In the genomic region with DNA sequence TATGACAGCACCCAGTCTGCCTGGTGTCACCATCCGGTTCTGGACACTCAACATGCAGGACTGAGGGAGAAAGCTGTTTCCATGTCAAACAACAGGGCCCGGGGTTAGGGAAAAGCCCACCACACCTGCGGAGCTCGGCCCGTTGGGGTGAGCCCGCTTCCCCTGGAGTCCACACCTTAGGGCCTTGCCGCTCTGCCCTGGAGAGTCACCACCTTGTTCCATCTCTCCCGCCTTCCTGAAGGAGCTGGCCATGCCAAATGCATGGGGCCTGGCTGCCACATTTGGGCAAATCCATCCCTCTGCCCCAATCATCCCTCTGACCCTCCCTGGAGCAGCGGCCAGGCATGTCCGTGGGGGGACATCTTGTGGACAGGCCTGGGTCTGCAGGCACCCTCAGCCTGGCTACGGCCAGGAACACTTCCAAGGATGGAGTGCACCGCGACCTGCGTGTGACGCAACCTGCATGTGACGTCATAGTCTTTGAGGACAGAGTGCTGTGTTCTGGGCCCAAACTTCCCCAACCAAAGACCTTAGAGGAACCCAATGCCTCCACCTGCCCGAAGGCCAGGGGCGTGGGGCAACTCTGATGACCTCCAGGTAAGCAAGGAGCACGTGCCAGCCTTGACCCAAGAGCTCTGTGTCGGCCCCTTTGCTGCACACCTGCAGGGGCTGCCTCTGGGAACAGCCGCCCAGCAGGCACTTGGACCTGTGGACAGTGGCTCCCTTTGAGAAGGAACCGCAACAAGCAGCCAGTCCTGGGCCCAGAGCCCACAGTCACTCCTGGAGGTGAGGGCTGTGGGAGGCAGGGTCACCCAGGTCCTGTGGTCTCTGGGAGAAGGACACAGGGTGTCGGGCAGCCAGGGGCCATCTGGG, we compare ENCODE assay signal across 9 cellular contexts. TPM values are rescaled to one million over a fixed set of nuclear protein-coding genes. Genes with fewer than 3 reads are reported as not detected.
DNase-seq lines count a peak whose midpoint lies in the region; ATAC-seq, FAIRE-seq and TF ChIP-seq lines count a peak whose summit lies in the region.
"Had no signal": no experiment of that assay in that cellular context is flagged by ENCODE, and none has a peak within 500 bp of the region (broad histone marks: within the 10 kb centered on the region; RNA-seq: fewer than 3 reads in every experiment).

No MANE protein-coding gene starts in this region.

- peaks cover 5% of the 10 kb centered on the region for H3K36me3 Mint-ChIP-seq in CD4-positive, CD25-positive, alpha-beta regulatory T cell
- H3K36me3 Mint-ChIP-seq in activated naive CD8-positive, alpha-beta T cell: no peaks in the 10 kb centered on the region
- peaks cover 5% of the 10 kb centered on the region for H3K36me3 Mint-ChIP-seq in stimulated activated effector memory CD8-positive, alpha-beta T cell treated with anti-CD3 and anti-CD28 coated beads, Interleukin-12 subunit alpha, Interleukin-12 subunit beta, amount 100 ng/mL, for 72 hours

- H3K27me3 Mint-ChIP-seq in CD4-positive, CD25-positive, alpha-beta regulatory T cell: no peaks in the 10 kb centered on the region
- H3K27me3 Mint-ChIP-seq in activated naive CD8-positive, alpha-beta T cell: no peaks in the 10 kb centered on the region

- FAIRE-seq in HTR-8/SVneo (lab: Jason Lieb, UNC): peak; percentile 99

- peak overlapping the region; percentile 76 to 87 (median 84) for H3K4me3 Mint-ChIP-seq in CD4-positive, CD25-positive, alpha-beta regulatory T cell
- H3K4me3 Mint-ChIP-seq in activated naive CD8-positive, alpha-beta T cell: peak overlapping the region; percentile 78
- peak overlapping the region; percentile 76 for H3K4me3 Mint-ChIP-seq in stimulated activated effector memory CD8-positive, alpha-beta T cell treated with anti-CD3 and anti-CD28 coated beads, Interleukin-12 subunit alpha, Interleukin-12 subunit beta, amount 100 ng/mL, for 72 hours

- no peak overlapping the region for H3K4me3 ChIP-seq in CD4-positive, CD25-positive, alpha-beta regulatory T cell (ENCODE audit: low read depth, low read length)
- H3K4me3 ChIP-seq in right cardiac atrium (ENCODE audit: low read length) (no peak overlapping the region), lower leg skin (ENCODE audit: low read depth, poor library complexity, severe bottlenecking) (no peak overlapping the region)

- H3K36me3 ChIP-seq in CD4-positive, CD25-positive, alpha-beta regulatory T cell (ENCODE audit: control insufficient read depth, insufficient read depth, low read length): no peaks in the 10 kb centered on the region
- H3K36me3 ChIP-seq: Peyer's patch had no signal

- peaks cover 36% of the 10 kb centered on the region for H3K4me1 ChIP-seq in CD4-positive, CD25-positive, alpha-beta regulatory T cell (ENCODE audit: control insufficient read depth, insufficient read depth, low read length, poor library complexity, severe bottlenecking)
- peaks cover 4% of the 10 kb centered on the region for H3K4me1 ChIP-seq in right cardiac atrium (ENCODE audit: control insufficient read depth, insufficient read depth, low read length)

- 56% methylated on average over 23 of the region's 23 CpGs for WGBS in right cardiac atrium
- WGBS in lower leg skin, 2 donors: 73 to 84% methylated on average over 22 to 23 of the region's 23 CpGs

- no peak for TF ChIP-seq CTCF in lower leg skin (IDR thresholded peaks at IDR 0.05)

- H3K27ac Mint-ChIP-seq in CD4-positive, CD25-positive, alpha-beta regulatory T cell: peak overlapping the region in 2 of 3 donors; percentile 41 to 80
- no peak overlapping the region for H3K27ac Mint-ChIP-seq in activated naive CD8-positive, alpha-beta T cell
- H3K27ac Mint-ChIP-seq in stimulated activated effector memory CD8-positive, alpha-beta T cell treated with anti-CD3 and anti-CD28 coated beads, Interleukin-12 subunit alpha, Interleukin-12 subunit beta, amount 100 ng/mL, for 72 hours: peak overlapping the region; percentile 76

- H3K9me3 Mint-ChIP-seq in CD4-positive, CD25-positive, alpha-beta regulatory T cell: peaks cover 0 to 2% (median 0%) of the 10 kb centered on the region in 7 donors
- H3K9me3 Mint-ChIP-seq in activated naive CD8-positive, alpha-beta T cell (ENCODE audit: low read depth): no peaks in the 10 kb centered on the region
- no peaks in the 10 kb centered on the region for H3K9me3 Mint-ChIP-seq in stimulated activated effector memory CD8-positive, alpha-beta T cell treated with anti-CD3 and anti-CD28 coated beads, Interleukin-12 subunit alpha, Interleukin-12 subunit beta, amount 100 ng/mL, for 72 hours

- no peak for TF ChIP-seq POLR2A in lower leg skin (IDR thresholded peaks at IDR 0.05)

- no peaks in the 10 kb centered on the region for H3K9me3 ChIP-seq in CD4-positive, CD25-positive, alpha-beta regulatory T cell (ENCODE audit: control insufficient read depth in 2 of 2, low read length in 2 of 2)
- no peaks in the 10 kb centered on the region for H3K9me3 ChIP-seq in right cardiac atrium (ENCODE audit: control insufficient read depth, low read length)
- H3K9me3 ChIP-seq: Peyer's patch had no signal

- no peak overlapping the region for H3K27ac ChIP-seq in CD4-positive, CD25-positive, alpha-beta regulatory T cell (ENCODE audit: insufficient read depth, low read length, poor library complexity, severe bottlenecking)
- peak overlapping the region; percentile 26 for H3K27ac ChIP-seq in right cardiac atrium (ENCODE audit: low read length)

- no peak for DNase-seq in CD4-positive, CD25-positive, alpha-beta regulatory T cell
- DNase-seq in HTR-8/SVneo (ENCODE audit: insufficient read length, low spot score) (peak; percentile 93), right cardiac atrium (peak; percentile 70 to 83 (median 80)), lower leg skin (ENCODE audit: low spot score in 2 of 2) (no peak)
- DNase-seq in stimulated activated effector memory CD8-positive, alpha-beta T cell treated with anti-CD3 and anti-CD28 coated beads, Interleukin-12 subunit alpha, Interleukin-12 subunit beta, amount 100 ng/mL, for 72 hours (ENCODE audit: low spot score in 2 of 2): no peak
- no peak for DNase-seq in effector CD8-positive, alpha-beta T cell (lab: John Stamatoyannopoulos, UW)
- no peak for DNase-seq in stimulated activated CD4-positive, alpha-beta T cell treated with anti-CD3 and anti-CD28 coated beads, Interleukin-2, amount 100 ng/mL, for 24 hours

- no peak for ATAC-seq in CD4-positive, CD25-positive, alpha-beta regulatory T cell (ENCODE audit: low read depth in 2 of 2)
- peak; percentile 20 to 35 for ATAC-seq in right cardiac atrium
- ATAC-seq in stimulated activated effector memory CD8-positive, alpha-beta T cell treated with anti-CD3 and anti-CD28 coated beads, Interleukin-12 subunit alpha, Interleukin-12 subunit beta, amount 100 ng/mL, for 72 hours: no peak

- intact Hi-C loops in right cardiac atrium (cut with DNase I) (loop anchor here in 2 of 4 donors (5.0 to 10.0 kb wide), 2 partner anchors 209 to 217 kb away; no protein-coding TSS in a partner anchor), lower leg skin (cut with DNase I; ENCODE audit: low total_unique reads) (loop anchor here (10.0 kb wide), 1 partner anchor 399 kb away; the partner anchor contains the start of gene OGFR)

- no peaks in the 10 kb centered on the region for H3K27me3 ChIP-seq in CD4-positive, CD25-positive, alpha-beta regulatory T cell (ENCODE audit: control insufficient read depth, insufficient read depth, low read length)
- H3K27me3 ChIP-seq in right cardiac atrium (ENCODE audit: control insufficient read depth, insufficient read depth): no peaks in the 10 kb centered on the region
- H3K27me3 ChIP-seq: Peyer's patch had no signal

- peaks cover 0 to 42% (median 11%) of the 10 kb centered on the region in 4 donors for H3K4me1 Mint-ChIP-seq in CD4-positive, CD25-positive, alpha-beta regulatory T cell
- H3K4me1 Mint-ChIP-seq in activated naive CD8-positive, alpha-beta T cell (ENCODE audit: low read depth): peaks cover 25% of the 10 kb centered on the region
- peaks cover 32% of the 10 kb centered on the region for H3K4me1 Mint-ChIP-seq in stimulated activated effector memory CD8-positive, alpha-beta T cell treated with anti-CD3 and anti-CD28 coated beads, Interleukin-12 subunit alpha, Interleukin-12 subunit beta, amount 100 ng/mL, for 72 hours

RNA-seq across cellular contexts. Expression of gene CABLES2, which starts 1.7 kb away (rescaled TPM):
- total RNA-seq in CD4-positive, CD25-positive, alpha-beta regulatory T cell: 7.0 TPM
- polyA plus RNA-seq in CD4-positive, CD25-positive, alpha-beta regulatory T cell: 1 to 10 TPM in 2 of 4 donors, under 1 TPM in 2; 0.49 to 1.7 (median 1.1) TPM
- total RNA-seq in right cardiac atrium: 10 to 100 TPM; 12.3 to 29.4 (median 16.3) TPM
- 10.9 TPM for polyA plus RNA-seq in right cardiac atrium
- 1 to 10 TPM; 2.8 to 5.3 (median 3.7) TPM for total RNA-seq in lower leg skin

RNA-seq across cellular contexts. Expression of gene RPS21, which starts 18.4 kb away (rescaled TPM):
- total RNA-seq in CD4-positive, CD25-positive, alpha-beta regulatory T cell: 1,991 TPM
- polyA plus RNA-seq in CD4-positive, CD25-positive, alpha-beta regulatory T cell: 1,000 to 10,000 TPM; 1,945 to 3,094 (median 2,628) TPM
- 100 to 1,000 TPM; 703 to 815 (median 736) TPM for total RNA-seq in right cardiac atrium
- 2,060 TPM for polyA plus RNA-seq in right cardiac atrium
- 1,000 to 10,000 TPM; 1,664 to 5,734 (median 2,155) TPM for total RNA-seq in lower leg skin

RNA-seq across cellular contexts. Expression of gene RBBP8NL, which starts 22.0 kb away (rescaled TPM):
- not detected for total RNA-seq in CD4-positive, CD25-positive, alpha-beta regulatory T cell
- polyA plus RNA-seq in CD4-positive, CD25-positive, alpha-beta regulatory T cell: not detected
- not detected for total RNA-seq in right cardiac atrium
- polyA plus RNA-seq in right cardiac atrium: not detected
- 1 to 10 TPM; 4.3 to 8.5 (median 6.3) TPM for total RNA-seq in lower leg skin

RNA-seq across cellular contexts. Expression of gene LAMA5, which starts 38.2 kb away (rescaled TPM):
- total RNA-seq in CD4-positive, CD25-positive, alpha-beta regulatory T cell: 0.91 TPM
- under 1 TPM in 1 of 4 donors, not detected in 3; 0.30 TPM for polyA plus RNA-seq in CD4-positive, CD25-positive, alpha-beta regulatory T cell
- total RNA-seq in right cardiac atrium: 10 to 100 TPM; 77.4 to 97.9 (median 86.8) TPM
- polyA plus RNA-seq in right cardiac atrium: 93.7 TPM
- total RNA-seq in lower leg skin: 100 to 1,000 TPM; 164 to 427 (median 196) TPM

Comparison
In these comparisons a context has a peak if more than half of its experiments do, and no peak if none do; other contexts are left out.
1. ATAC-seq: peak in right cardiac atrium (2 of 2); none in CD4-positive, CD25-positive, alpha-beta regulatory T cell (0 of 2) and stimulated activated effector memory CD8-positive, alpha-beta T cell treated with anti-CD3 and anti-CD28 coated beads, Interleukin-12 subunit alpha, Interleukin-12 subunit beta, amount 100 ng/mL, for 72 hours (single experiment).
2. DNase-seq: peak in HTR-8/SVneo (single experiment) and right cardiac atrium (3 of 3); none in CD4-positive, CD25-positive, alpha-beta regulatory T cell (0 of 3), stimulated activated effector memory CD8-positive, alpha-beta T cell treated with anti-CD3 and anti-CD28 coated beads, Interleukin-12 subunit alpha, Interleukin-12 subunit beta, amount 100 ng/mL, for 72 hours (0 of 2), effector CD8-positive, alpha-beta T cell (single experiment), lower leg skin (0 of 2) and stimulated activated CD4-positive, alpha-beta T cell treated with anti-CD3 and anti-CD28 coated beads, Interleukin-2, amount 100 ng/mL, for 24 hours (0 of 2).
3. Peak in every context shown above with its lines, with median percentiles within 50 percentile points of each other: H3K4me3 Mint-ChIP-seq.